ENCODE assay signal across 18 cellular contexts in the genomic region with DNA sequence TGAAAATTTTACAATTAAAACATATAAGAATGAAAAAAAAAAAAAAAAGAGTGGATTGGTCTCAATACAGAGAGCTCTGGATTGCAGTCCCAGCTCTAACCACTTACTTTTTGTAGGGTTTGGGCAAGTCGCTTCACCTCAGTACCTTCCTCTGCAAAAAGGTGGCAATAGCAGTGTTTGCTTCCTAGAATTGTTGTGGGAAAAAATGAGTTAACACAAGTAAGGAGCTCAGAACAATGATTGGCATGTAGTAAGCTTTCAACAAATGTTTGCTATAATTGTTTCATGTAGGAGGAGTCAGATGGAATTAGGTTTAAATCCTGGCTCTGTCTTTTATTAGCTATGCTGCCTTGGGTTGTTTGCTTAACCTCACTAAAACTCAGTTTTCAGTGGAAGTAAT.
A peak's percentile ranks its signal among the peaks of the same experiment; 100 is the strongest.
DNase-seq lines count a peak whose midpoint lies in the region; ATAC-seq and TF ChIP-seq lines count a peak whose summit lies in the region.
"Had no signal": no experiment of that assay in that cellular context is flagged by ENCODE, and none has a peak within 500 bp of the region (broad histone marks: within the 10 kb centered on the region; RNA-seq: fewer than 3 reads in every experiment).

No MANE protein-coding gene starts in this region.

- in situ Hi-C loops in T47D (cut with HindIII; ENCODE audit: low pct_unique_long_range_greater_than_20kb, low sequenced_read_pairs) (no loop called here), mammary epithelial cell (cut with MboI; ENCODE audit: low sequenced_read_pairs in 2 of 2) (no loop called here)

- no peaks in the 10 kb centered on the region for H3K9me2 ChIP-seq in PC-3 (replicated peaks; ENCODE audit: low read length)

- H3K4me1 ChIP-seq in mammary epithelial cell (ENCODE audit: insufficient read depth, low read length) (peaks cover 14% of the 10 kb centered on the region), PC-3 (ENCODE audit: insufficient read depth, low read length) (peaks cover 45% of the 10 kb centered on the region)

- H3K27ac Mint-ChIP-seq in effector memory CD8-positive, alpha-beta T cell: no peak overlapping the region
- H3K27ac Mint-ChIP-seq: CD14-positive monocyte, nephron progenitor cell had no signal

- H3K27me3 Mint-ChIP-seq in effector memory CD8-positive, alpha-beta T cell: no peaks in the 10 kb centered on the region

- 100% methylated on average over 1 of the region's 1 CpG for WGBS in mammary epithelial cell (ENCODE audit: low coverage, missing lambda C conversion rate)

- no TSS peak for BruUV-seq in mammary epithelial cell (replicated peaks; lab: Mats Ljungman, UMichigan)
- BruUV-seq in PC-3 (replicated peaks; lab: Mats Ljungman, UMichigan): no TSS peak

- intact Hi-C loops in mammary epithelial cell (cut with micrococcal nuclease) (no loop called here), PC-3 (cut with micrococcal nuclease) (loop anchor here (5.0 to 10.0 kb wide), 3 partner anchors 310 to 702 kb away; no protein-coding TSS in a partner anchor)

- H3K4me1 Mint-ChIP-seq in effector memory CD8-positive, alpha-beta T cell (ENCODE audit: low read depth in 2 of 2): peaks cover 8 to 25% of the 10 kb centered on the region in 2 donors

- no peak for TF ChIP-seq CTCF in mammary epithelial cell (conservative IDR thresholded peaks at IDR 0.05 in 1 of 2, IDR thresholded peaks at IDR 0.05 in 1 of 2; ENCODE audit: extremely low read depth in 1 of 2, insufficient read depth in 1 of 2, low read depth in 1 of 2, low read length in 2 of 2)
- TF ChIP-seq CTCF in PC-3 (conservative IDR thresholded peaks at IDR 0.05; ENCODE audit: low read depth, low read length): 0 out of 2 replicates have a peak, but pooled peaks have one; percentile 26
- TF ChIP-seq CTCF in retinal pigment epithelial cell (conservative IDR thresholded peaks at IDR 0.05; ENCODE audit: low read depth, low read length): peak; percentile 52

- H3K79me2 ChIP-seq in mammary epithelial cell (ENCODE audit: insufficient read depth, low read length) (no peaks in the 10 kb centered on the region), PC-3 (ENCODE audit: low read length) (no peaks in the 10 kb centered on the region)

- H2AFZ ChIP-seq in mammary epithelial cell (ENCODE audit: low read depth, low read length): no peak overlapping the region
- H2AFZ ChIP-seq in PC-3 (ENCODE audit: low read length): no peak overlapping the region

- H3K4me3 Mint-ChIP-seq in effector memory CD8-positive, alpha-beta T cell: no peak overlapping the region
- H3K4me3 Mint-ChIP-seq: CD14-positive monocyte, nephron progenitor cell had no signal

- H3K27me3 ChIP-seq in mammary epithelial cell (ENCODE audit: insufficient read depth, low read length): no peaks in the 10 kb centered on the region
- H3K27me3 ChIP-seq in PC-3 (ENCODE audit: low read length): no peaks in the 10 kb centered on the region
- H3K27me3 ChIP-seq: cardiac muscle cell had no signal

- no peak overlapping the region for H3K27ac ChIP-seq in mammary epithelial cell (ENCODE audit: insufficient read depth, low read depth, low read length)
- H3K27ac ChIP-seq in PC-3 (ENCODE audit: low read length): no peak overlapping the region
- H3K27ac ChIP-seq: cardiac muscle cell had no signal

- no peak overlapping the region for H3K9ac ChIP-seq in mammary epithelial cell (ENCODE audit: insufficient read depth, low read length)
- H3K9ac ChIP-seq in PC-3 (ENCODE audit: low read length): no peak overlapping the region

- dilution Hi-C loops in mammary epithelial cell (cut with HindIII; ENCODE audit: low sequenced_read_pairs): no loop called here

- DNase-seq in T47D (ENCODE audit: low read depth in 1 of 2, low spot score in 1 of 2): peak; percentile 56 to 97
- no peak for DNase-seq in mammary epithelial cell
- peak; percentile 59 for DNase-seq in PC-3
- DNase-seq in retinal pigment epithelial cell (ENCODE audit: low read depth): peak; percentile 77
- no peak for DNase-seq in effector memory CD8-positive, alpha-beta T cell
- no peak for DNase-seq in SHP77 treated with DMSO at 0.1 percent for 48 hours (lab: John Stamatoyannopoulos, UW)
- DNase-seq: activated gamma-delta T cell treated with Interleukin-2 at 50 U/mL for 16 hours, activated T-cell treated with anti-CD3 and anti-CD28 coated beads for 4 hours, amniotic stem cell, GF-D8, NCI-H1930, nephron progenitor cell, posterior cingulate gyrus, T-helper 1 cell had no signal

- H3F3A ChIP-seq in PC-3 (ENCODE audit: low read length, unreplicated experiment): no peaks in the 10 kb centered on the region

- ATAC-seq in PC-3 (peak; percentile 55), esophagus mucosa (peak; percentile 78), GM18858 (IDR thresholded peaks at IDR 0.05; ENCODE audit: unreplicated experiment) (no peak)
- ATAC-seq in effector memory CD8-positive, alpha-beta T cell (replicated peaks): no peak

- no peaks in the 10 kb centered on the region for H4K20me1 ChIP-seq in mammary epithelial cell (ENCODE audit: insufficient read depth, low read length)
- H4K20me1 ChIP-seq in PC-3 (ENCODE audit: low read length): no peaks in the 10 kb centered on the region

- no peaks in the 10 kb centered on the region for H3K36me3 Mint-ChIP-seq in effector memory CD8-positive, alpha-beta T cell (ENCODE audit: insufficient read depth)
- H3K36me3 Mint-ChIP-seq: CD14-positive monocyte had no signal

- POLR2A ChIA-PET in PC-3 (lab: Charles Lee; ENCODE audit: unreplicated experiment): interaction anchor here (0.5 to 0.7 kb wide), 3 partner anchors 229 to 311 kb away, joined by 3 to 4 read pairs (median 3); no protein-coding TSS in a partner anchor

- CTCF ChIA-PET in mammary epithelial cell (lab: Charles Lee; ENCODE audit: low non-redundant PET) (no interaction called here), PC-3 (lab: Charles Lee) (interaction anchor here (0.5 to 0.7 kb wide), 8 partner anchors 17 to 743 kb away, joined by 3 to 8 read pairs (median 4); no protein-coding TSS in a partner anchor)

- H3K9me3 Mint-ChIP-seq in effector memory CD8-positive, alpha-beta T cell: no peaks in the 10 kb centered on the region

- H3K4me3 ChIP-seq in mammary epithelial cell (replicated peaks in 1 of 3; ENCODE audit: insufficient read depth in 1 of 3, low read depth in 2 of 3, low read length in 3 of 3) (no peak overlapping the region), PC-3 (ENCODE audit: low read length) (no peak overlapping the region), retinal pigment epithelial cell (ENCODE audit: low read length) (no peak overlapping the region)
- H3K4me3 ChIP-seq: cardiac muscle cell had no signal

- H3K36me3 ChIP-seq in mammary epithelial cell (ENCODE audit: insufficient read depth, low read length) (no peaks in the 10 kb centered on the region), PC-3 (ENCODE audit: low read depth, low read length) (no peaks in the 10 kb centered on the region)
- H3K36me3 ChIP-seq: cardiac muscle cell had no signal

- no peaks in the 10 kb centered on the region for H3K9me3 ChIP-seq in mammary epithelial cell (replicated peaks; ENCODE audit: insufficient read depth, low read length)
- H3K9me3 ChIP-seq in PC-3 (ENCODE audit: low read length): no peaks in the 10 kb centered on the region

- H3K4me2 ChIP-seq in mammary epithelial cell (ENCODE audit: insufficient read depth, low read depth, low read length): no peak overlapping the region
- no peak overlapping the region for H3K4me2 ChIP-seq in PC-3 (ENCODE audit: low read length)

Comparison
In these comparisons a context has a peak if more than half of its experiments do, and no peak if none do; other contexts are left out.
1. DNase-seq: peak in T47D (2 of 2), PC-3 (single experiment) and retinal pigment epithelial cell (single experiment); none in mammary epithelial cell (single experiment), effector memory CD8-positive, alpha-beta T cell (0 of 3) and SHP77 treated with DMSO at 0.1 percent for 48 hours (single experiment).
2. CTCF ChIP-seq: peak in PC-3 (single experiment) and retinal pigment epithelial cell (single experiment); none in mammary epithelial cell (0 of 2).
3. ATAC-seq: peak in PC-3 (single experiment) and esophagus mucosa (single experiment); none in GM18858 (single experiment) and effector memory CD8-positive, alpha-beta T cell (single experiment).